Comparison of ENCODE assay signal across 8 cellular contexts in the genomic region with DNA sequence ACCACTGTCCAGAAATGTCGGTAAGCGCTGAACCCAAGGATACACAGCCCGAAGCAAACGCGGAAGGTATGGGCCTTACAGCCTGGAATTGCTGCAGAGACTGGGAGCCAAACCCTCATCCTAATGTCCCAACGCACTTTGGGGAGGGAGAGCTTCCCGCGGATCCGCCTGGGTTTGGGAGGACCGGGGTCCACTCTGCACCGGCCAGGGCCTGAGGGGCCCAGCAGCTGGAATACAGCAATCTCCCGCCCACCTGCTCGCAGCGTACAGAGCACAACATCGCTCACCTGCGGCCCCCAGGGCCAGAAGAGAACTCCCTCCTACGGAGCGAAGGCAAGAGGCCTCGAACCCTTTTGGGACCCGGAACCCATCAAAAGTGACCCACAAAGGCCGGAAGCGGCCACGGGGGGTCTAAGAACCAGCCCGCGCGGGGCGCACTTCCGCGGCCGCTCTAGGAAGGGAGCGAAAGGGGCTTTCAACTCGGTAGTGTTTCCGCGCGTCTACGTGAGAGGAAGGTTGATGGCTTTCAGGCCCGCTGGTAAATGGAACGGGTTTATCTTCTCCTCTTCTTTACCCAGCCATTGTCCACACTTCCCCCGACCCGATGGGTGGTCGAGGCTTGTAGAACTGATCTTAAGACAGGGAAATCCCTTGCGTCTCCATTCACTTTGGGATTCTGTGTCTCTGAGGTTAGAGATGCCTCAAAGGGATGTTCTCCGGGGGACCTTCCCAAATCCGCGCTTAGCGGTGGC. TPM values are rescaled to one million over a fixed set of nuclear protein-coding genes. Genes with fewer than 3 reads are reported as not detected.
DNase-seq lines count a peak whose midpoint lies in the region; ATAC-seq, FAIRE-seq and TF ChIP-seq lines count a peak whose summit lies in the region.

Gene ZSCAN12 (minus strand): TSS at position 378 of the 752 bp plus-strand sequence. CDS start 1,342 bp downstream, outside the sequence.

- peaks cover 0 to 3% of the 10 kb centered on the region in 2 donors for H3K4me1 ChIP-seq in kidney (ENCODE audit: control insufficient read depth in 1 of 2, insufficient read depth in 1 of 2, low read depth in 1 of 2, low read length in 2 of 2)

- intact Hi-C loops in kidney (cut with DNase I) = no loop called here

- FAIRE-seq in kidney (lab: Jason Lieb, UNC) = no peak

- H3K4me3 ChIP-seq in kidney (ENCODE audit: low read length in 2 of 2) = peak within 1 kb of the TSS; percentile 83 to 98

- H3K27ac ChIP-seq in kidney (ENCODE audit: low read depth in 2 of 2, low read length in 2 of 2) = no peak within 1 kb of the TSS

- H3K9me3 ChIP-seq in kidney (ENCODE audit: control insufficient read depth in 1 of 2, low read length in 2 of 2) = no peaks in the 10 kb centered on the region

- peak within 1 kb of the TSS; percentile 52 to 82 for H3K9ac ChIP-seq in kidney (ENCODE audit: low read length in 2 of 2)

- TF ChIP-seq POLR2A in GM15510 (IDR thresholded peaks at IDR 0.05; ENCODE audit: borderline replicate concordance, extremely low read depth, insufficient read length) = peak; percentile 87

- H3K36me3 ChIP-seq in kidney (ENCODE audit: control insufficient read depth in 1 of 2, insufficient read depth in 2 of 2, low read length in 2 of 2) = no peaks in the 10 kb centered on the region

- peak; percentile 25 for TF ChIP-seq CTCF in kidney (IDR thresholded peaks at IDR 0.05; ENCODE audit: borderline replicate concordance, extremely low read depth, insufficient read depth)

- ATAC-seq in HG02885 (IDR thresholded peaks at IDR 0.05; ENCODE audit: poor library complexity, unreplicated experiment) = peak; percentile 83
- peak; percentile 96 to 99 for ATAC-seq in activated CD4-positive, CD25-positive, alpha-beta regulatory T cell treated with anti-CD3 and anti-CD28 coated beads, Interleukin-2, amount 50 U/mL, for 24 hours

- peak; percentile 13 for DNase-seq in NCI-H2107 treated with DMSO at 0.1 percent for 48 hours (lab: John Stamatoyannopoulos, UW; ENCODE audit: unreplicated experiment)
- DNase-seq in cerebellar cortex (ENCODE audit: low spot score) = peak; percentile 88
- DNase-seq in kidney = peak; percentile 92
- peak; percentile 60 to 80 for DNase-seq in stimulated activated CD4-positive, alpha-beta T cell treated with anti-CD3 and anti-CD28 coated beads, Interleukin-15, amount 100 ng/mL, for 1 hour (ENCODE audit: low read depth in 1 of 2, low spot score in 1 of 2)
- no peak for DNase-seq in AML-193 (lab: John Stamatoyannopoulos, UW)

RNA-seq across cellular contexts. Expression of gene ZSCAN12, which starts in this region (rescaled TPM):
- 7.9 TPM for total RNA-seq in kidney
- polyA plus RNA-seq in kidney (ENCODE audit: insufficient read depth, low read depth, low replicate concordance) = 1.3 TPM

Comparison
In these comparisons a context has a peak if more than half of its experiments do, and no peak if none do; other contexts are left out.
1. DNase-seq: peak in NCI-H2107 treated with DMSO at 0.1 percent for 48 hours (single experiment), cerebellar cortex (single experiment), kidney (single experiment) and stimulated activated CD4-positive, alpha-beta T cell treated with anti-CD3 and anti-CD28 coated beads, Interleukin-15, amount 100 ng/mL, for 1 hour (2 of 2); none in AML-193 (0 of 2).